In genomic region chr9:6194934-6195333, GRCh38 we compare ENCODE assay signal across 16 cellular contexts. TPM values are rescaled to one million over a fixed set of nuclear protein-coding genes. Genes with fewer than 3 reads are reported as not detected.
A peak's percentile ranks its signal among the peaks of the same experiment; 100 is the strongest.
DNase-seq lines count a peak whose midpoint lies in the region; ATAC-seq and TF ChIP-seq lines count a peak whose summit lies in the region.
"Had no signal": no experiment of that assay in that cellular context is flagged by ENCODE, and none has a peak within 500 bp of the region (broad histone marks: within the 10 kb centered on the region; RNA-seq: fewer than 3 reads in every experiment).

No MANE protein-coding gene starts in this region.

- H3K36me3 ChIP-seq in vagina: no peaks in the 10 kb centered on the region
- H3K36me3 ChIP-seq: adrenal gland, SJCRH30, WERI-Rb-1 had no signal

- no peak for DNase-seq in AG04450 (ENCODE audit: low read depth, low spot score)
- DNase-seq in ELF-1 (ENCODE audit: low read depth, low spot score): peak; percentile 42
- DNase-seq in NCI-H69 (lab: John Stamatoyannopoulos, UW): peak; percentile 7
- DNase-seq in epithelial cell of proximal tubule (ENCODE audit: low read depth): no peak
- DNase-seq in vagina (ENCODE audit: extremely low spot score in 2 of 2): no peak
- DNase-seq: adrenal gland; CD4-positive, CD25-positive, alpha-beta regulatory T cell; effector CD4-positive, alpha-beta T cell; NCI-H524 treated with DMSO at 0.1 percent for 48 hours; substantia nigra; WERI-Rb-1 had no signal

- H3K4me3 ChIP-seq in AG04450 (ENCODE audit: low read depth, low read length) (no peak overlapping the region), epithelial cell of proximal tubule (ENCODE audit: low read depth, low read length) (no peak overlapping the region), vagina (no peak overlapping the region)
- H3K4me3 ChIP-seq: adrenal gland, SJCRH30 had no signal

- H3K27ac ChIP-seq in AG04450 (ENCODE audit: low read depth, low read length) (no peak overlapping the region), vagina (no peak overlapping the region)
- H3K27ac ChIP-seq: adrenal gland, HL-60, SJCRH30, WERI-Rb-1 had no signal

- H3K4me1 ChIP-seq in vagina: no peaks in the 10 kb centered on the region
- H3K4me1 ChIP-seq: adrenal gland, SJCRH30 had no signal

- POLR2A ChIA-PET in AG04450 (lab: Yijun Ruan, JAX): no interaction called here

- TF ChIP-seq POLR2A in vagina (IDR thresholded peaks at IDR 0.05): no peak

- no peak for ATAC-seq in GM18519 (IDR thresholded peaks at IDR 0.05; ENCODE audit: low FRiP score, unreplicated experiment)
- no peak for ATAC-seq in GM21786 (IDR thresholded peaks at IDR 0.05; ENCODE audit: unreplicated experiment)
- ATAC-seq in HG03097 (IDR thresholded peaks at IDR 0.05; ENCODE audit: low FRiP score, unreplicated experiment): no peak

- TF ChIP-seq CTCF in AG04450 (IDR thresholded peaks at IDR 0.05; ENCODE audit: low read depth, low read length) (peak; percentile 43), epithelial cell of proximal tubule (conservative IDR thresholded peaks at IDR 0.05; ENCODE audit: low read depth, low read length) (peak; percentile 33), vagina (IDR thresholded peaks at IDR 0.05) (no peak)

- CTCF ChIA-PET in AG04450 (lab: Charles Lee): interaction anchor here (1.6 to 7.0 kb wide), 2 partner anchors 111 to 140 kb away, joined by 7 to 67 read pairs; no protein-coding TSS in a partner anchor

- peaks cover 2% of the 10 kb centered on the region for H3K27me3 ChIP-seq in AG04450 (ENCODE audit: control insufficient read depth, insufficient read depth, low read length)
- H3K27me3 ChIP-seq in vagina: no peaks in the 10 kb centered on the region
- H3K27me3 ChIP-seq: adrenal gland, SJCRH30 had no signal

- H3K9me3 ChIP-seq in AG04450 (ENCODE audit: control insufficient read depth, insufficient read depth, low read length) (no peaks in the 10 kb centered on the region), vagina (no peaks in the 10 kb centered on the region)
- H3K9me3 ChIP-seq: adrenal gland, SJCRH30 had no signal

- intact Hi-C loops in vagina (cut with DNase I): loop anchor here (5.0 kb wide), 1 partner anchor 112 kb away; no protein-coding TSS in a partner anchor

RNA-seq across cellular contexts. Expression of gene IL33, which starts 20.7 kb away (rescaled TPM):
- 0.26 and 0.29 TPM in 2 replicates for polyA plus RNA-seq in AG04450 (2011; rRNA removed)
- not detected in 2 replicates for polyA minus RNA-seq in AG04450 (2011; rRNA and poly(A)+ RNA removed)
- total RNA-seq in epithelial cell of proximal tubule: 1.3 TPM in 1 of 2 replicates, not detected in the other
- 35.4 TPM for total RNA-seq in vagina
- total RNA-seq: CD4-positive, CD25-positive, alpha-beta regulatory T cell had no signal
- polyA plus RNA-seq: CD4-positive, CD25-positive, alpha-beta regulatory T cell had no signal

Comparison
In these comparisons a context has a peak if more than half of its experiments do, and no peak if none do; other contexts are left out.
1. DNase-seq: peak in ELF-1 (single experiment) and NCI-H69 (single experiment); none in AG04450 (single experiment), epithelial cell of proximal tubule (single experiment) and vagina (0 of 2).
2. CTCF ChIP-seq: peak in AG04450 (single experiment) and epithelial cell of proximal tubule (single experiment); none in vagina (0 of 3).
3. RNA of gene IL33, which starts 20.7 kb away (total RNA-seq): 35.4 TPM in vagina (single experiment); 1.3 TPM in epithelial cell of proximal tubule; every median in the first group is over 10 times any median in the second.